19 cellular contexts compared by ENCODE assay signal in the genomic region with DNA sequence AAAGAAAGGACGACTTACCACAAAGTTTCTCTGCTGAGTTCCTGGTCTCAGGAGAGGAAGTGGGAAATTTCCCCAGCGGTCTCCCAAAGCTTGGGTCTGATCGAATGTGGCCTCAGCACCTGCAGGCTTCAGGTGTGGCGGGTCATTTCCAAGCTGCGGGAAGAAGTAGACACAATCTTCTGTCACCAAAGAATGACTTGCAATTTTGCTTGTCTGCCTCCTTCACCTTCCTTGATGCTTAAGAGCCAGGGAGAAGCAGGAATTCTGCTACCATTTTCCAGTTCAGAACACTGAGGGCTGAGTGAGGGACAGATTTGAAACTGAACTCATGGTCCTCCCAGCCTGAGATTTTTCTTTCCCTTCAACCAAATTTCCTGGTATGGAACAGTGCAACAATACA.
DNase-seq lines count a peak whose midpoint lies in the region; ATAC-seq, FAIRE-seq and TF ChIP-seq lines count a peak whose summit lies in the region.
"Had no signal": no experiment of that assay in that cellular context is flagged by ENCODE, and none has a peak within 500 bp of the region (broad histone marks: within the 10 kb centered on the region; RNA-seq: fewer than 3 reads in every experiment).

No MANE protein-coding gene starts in this region.

- H3K27ac ChIP-seq in A549 (no peak overlapping the region), IMR-90 (ENCODE audit: insufficient read depth, low read length) (no peak overlapping the region), K562 (ENCODE audit: extremely low read depth, low read depth, low read length) (no peak overlapping the region), sigmoid colon (no peak overlapping the region), uterus (no peak overlapping the region), neuronal stem cell (replicated peaks; ENCODE audit: low read length) (no peak overlapping the region)

- H3K36me3 ChIP-seq in IMR-90 (ENCODE audit: control insufficient read depth, insufficient read depth, low read length) (no peaks in the 10 kb centered on the region), K562 (ENCODE audit: control insufficient read depth, insufficient read depth, low read length) (no peaks in the 10 kb centered on the region), sigmoid colon (no peaks in the 10 kb centered on the region), uterus (no peaks in the 10 kb centered on the region), neuronal stem cell (replicated peaks in 1 of 2; ENCODE audit: control insufficient read depth in 2 of 2, insufficient read depth in 2 of 2, low read length in 2 of 2) (no peaks in the 10 kb centered on the region)

- H3K4me2 ChIP-seq in A549 (no peak overlapping the region), IMR-90 (ENCODE audit: low read depth, low read length) (no peak overlapping the region), K562 (ENCODE audit: insufficient read depth, low read length) (no peak overlapping the region), neuronal stem cell (ENCODE audit: insufficient read depth, low read length, poor library complexity, severe bottlenecking) (no peak overlapping the region)
- H3K4me2 ChIP-seq: GM23338 had no signal

- H3K9me1 ChIP-seq in IMR-90 (ENCODE audit: insufficient read depth, low read length) (no peaks in the 10 kb centered on the region), K562 (ENCODE audit: control insufficient read depth, insufficient read depth, low read length) (no peaks in the 10 kb centered on the region)

- H3K18ac ChIP-seq in IMR-90 (ENCODE audit: low read depth, low read length) (no peak overlapping the region), neuronal stem cell (ENCODE audit: low read length) (no peak overlapping the region)

- intact Hi-C loops in IMR-90 (cut with micrococcal nuclease) (no loop called here), K562 (cut with micrococcal nuclease) (no loop called here), sigmoid colon (cut with DNase I) (no loop called here), uterus (cut with DNase I; ENCODE audit: low total_unique reads) (no loop called here)

- in situ Hi-C loops in IMR-90 (cut with MboI; ENCODE audit: low sequenced_read_pairs) (no loop called here), K562 (cut with MboI) (no loop called here)

- no peak for DNase-seq in A549 (ENCODE audit: low read depth in 1 of 2, low spot score in 1 of 2)
- DNase-seq in IMR-90: no peak
- DNase-seq in K562 (ENCODE audit: extremely low read depth in 1 of 4, low spot score in 3 of 4): no peak
- peak; percentile 21 for DNase-seq in sigmoid colon
- DNase-seq in omental fat pad (ENCODE audit: low spot score): no peak
- DNase-seq in uterus: no peak
- DNase-seq in neuronal stem cell (ENCODE audit: low spot score): no peak
- DNase-seq: 8988T; C1 segment of cervical spinal cord; Calu3; CD4-positive, alpha-beta memory T cell; COR-L47; DMS53; DMS79 treated with DMSO at 0.1 percent for 48 hours; H9 had no signal

- no peak overlapping the region for H2BK20ac ChIP-seq in IMR-90 (ENCODE audit: low read depth, low read length)

- H3K79me2 ChIP-seq in K562 (ENCODE audit: control insufficient read depth, insufficient read depth, low read length): no peaks in the 10 kb centered on the region

- H2BK120ac ChIP-seq in IMR-90 (ENCODE audit: low read depth, low read length): no peak overlapping the region
- no peak overlapping the region for H2BK120ac ChIP-seq in neuronal stem cell (ENCODE audit: low read depth, low read length)

- no peak overlapping the region for H2AFZ ChIP-seq in IMR-90 (replicated peaks; ENCODE audit: low read length, poor library complexity)
- H2AFZ ChIP-seq in K562 (ENCODE audit: low read depth, low read length): no peak overlapping the region
- H2AFZ ChIP-seq in neuronal stem cell (ENCODE audit: low read length): no peak overlapping the region
- H2AFZ ChIP-seq: GM23338 had no signal

- FAIRE-seq in A549 (lab: Jason Lieb, UNC) (no peak), K562 (lab: Jason Lieb, UNC) (no peak)
- FAIRE-seq: G401.6, GM19239 had no signal

- H2AK5ac ChIP-seq in IMR-90 (ENCODE audit: low read depth, low read length): no peak overlapping the region
- H2AK5ac ChIP-seq in neuronal stem cell (ENCODE audit: low read depth, low read length): no peak overlapping the region

- H3K4me3 ChIP-seq in A549 (no peak overlapping the region), IMR-90 (ENCODE audit: insufficient read depth, low read depth, low read length) (no peak overlapping the region), K562 (no peak overlapping the region), sigmoid colon (no peak overlapping the region), uterus (no peak overlapping the region), neuronal stem cell (ENCODE audit: low read length in 2 of 2) (no peak overlapping the region)
- H3K4me3 ChIP-seq: GM23338 had no signal

- H3K79me1 ChIP-seq in IMR-90 (ENCODE audit: low read depth in 1 of 2, low read length in 2 of 2) (no peaks in the 10 kb centered on the region), neuronal stem cell (ENCODE audit: low read depth, low read length) (no peaks in the 10 kb centered on the region)

- POLR2A ChIA-PET in A549 (lab: Yijun Ruan, JAX) (no interaction called here), IMR-90 (lab: Charles Lee; ENCODE audit: unreplicated experiment) (no interaction called here), K562 (lab: Yijun Ruan, JAX) (no interaction called here)

- dilution Hi-C loops in IMR-90 (cut with HindIII; ENCODE audit: low sequenced_read_pairs, unreplicated experiment): no loop called here

- H4K91ac ChIP-seq in IMR-90 (ENCODE audit: insufficient read depth, low read depth, low read length) (no peak overlapping the region), neuronal stem cell (ENCODE audit: low read depth, low read length, poor library complexity) (no peak overlapping the region)

- H3K4me1 ChIP-seq in A549 (no peaks in the 10 kb centered on the region), IMR-90 (ENCODE audit: control insufficient read depth, insufficient read depth, low read length) (no peaks in the 10 kb centered on the region), K562 (replicated peaks in 1 of 2; ENCODE audit: control insufficient read depth in 2 of 2, insufficient read depth in 2 of 2, low read length in 2 of 2) (no peaks in the 10 kb centered on the region), sigmoid colon (no peaks in the 10 kb centered on the region), uterus (no peaks in the 10 kb centered on the region), neuronal stem cell (ENCODE audit: control insufficient read depth in 2 of 2, insufficient read depth in 1 of 2, low read depth in 1 of 2, low read length in 2 of 2) (peaks cover 0 to 2% of the 10 kb centered on the region in 2 donors)

- H2BK12ac ChIP-seq in neuronal stem cell (ENCODE audit: low read length): no peak overlapping the region

- H3K9ac ChIP-seq in IMR-90 (ENCODE audit: low read depth, low read length) (no peak overlapping the region), K562 (ENCODE audit: insufficient read depth in 1 of 2, low read depth in 2 of 2, low read length in 2 of 2) (no peak overlapping the region), neuronal stem cell (ENCODE audit: low read depth, low read length, poor library complexity) (no peak overlapping the region)

- H3K9me3 ChIP-seq in A549 (no peaks in the 10 kb centered on the region), IMR-90 (ENCODE audit: control insufficient read depth, insufficient read depth, low read length) (peaks cover 21% of the 10 kb centered on the region), K562 (replicated peaks; ENCODE audit: control insufficient read depth, insufficient read depth, low read depth, low read length) (no peaks in the 10 kb centered on the region), sigmoid colon (peaks cover 0 to 2% (median 0%) of the 10 kb centered on the region in 4 donors), uterus (no peaks in the 10 kb centered on the region), neuronal stem cell (replicated peaks in 1 of 2; ENCODE audit: control insufficient read depth in 2 of 2, insufficient read depth in 1 of 2, low read depth in 1 of 2, low read length in 2 of 2) (peaks cover 0 to 11% of the 10 kb centered on the region in 2 donors)

- H3K27me3 ChIP-seq in IMR-90 (ENCODE audit: control insufficient read depth, insufficient read depth, low read length) (no peaks in the 10 kb centered on the region), K562 (ENCODE audit: control insufficient read depth in 2 of 2, insufficient read depth in 2 of 2, low read length in 2 of 2) (peaks cover 2 to 12% of the 10 kb centered on the region in 2 experiments; a peak in 4 of 5 replicates), sigmoid colon (peaks cover 0 to 9% (median 3%) of the 10 kb centered on the region in 3 donors), uterus (no peaks in the 10 kb centered on the region), neuronal stem cell (ENCODE audit: control insufficient read depth in 3 of 3, insufficient read depth in 3 of 3, low read depth in 1 of 3, low read length in 3 of 3) (no peaks in the 10 kb centered on the region)

- no peak for ATAC-seq in A549
- no peak for ATAC-seq in IMR-90 (ENCODE audit: low read depth)
- no peak for ATAC-seq in K562
- no peak for ATAC-seq in omental fat pad (ENCODE audit: low FRiP score)
- ATAC-seq: GM23338, HCT116 had no signal

- WGBS in A549 (ENCODE audit: missing lambda C conversion rate): 21% methylated on average over 5 of the region's 5 CpGs
- no CpG with 5 or more reads among the region's 5 CpGs for WGBS in IMR-90 (ENCODE audit: extremely low coverage in 2 of 2, insufficient read length in 1 of 2), 2 experiments
- whole genome bisulfite sequencing in K562 (ENCODE audit: insufficient coverage, low coverage, missing lambda C conversion rate): 0% methylated on average over 4 of the region's 5 CpGs
- 88 to 90% methylated on average over 5 of the region's 5 CpGs for WGBS in sigmoid colon, 2 donors
- no CpG with 5 or more reads among the region's 5 CpGs for WGBS in neuronal stem cell (ENCODE audit: extremely low coverage in 2 of 2, insufficient read length in 2 of 2, insufficient replicate concordance in 1 of 2), 2 donors

- BruUV-seq in IMR-90 (replicated peaks; lab: Mats Ljungman, UMichigan) (no TSS peak), K562 (replicated peaks; lab: Mats Ljungman, UMichigan) (no TSS peak)

- H2AK9ac ChIP-seq in IMR-90 (replicated peaks; ENCODE audit: low read depth, low read length, poor library complexity): no peak overlapping the region

- no peak for TF ChIP-seq POLR2A in A549 (IDR thresholded peaks at IDR 0.05; ENCODE audit: low read length)
- TF ChIP-seq POLR2A in IMR-90 (IDR thresholded peaks at IDR 0.05; ENCODE audit: low read depth, low read length): no peak
- TF ChIP-seq POLR2A in K562 (conservative IDR thresholded peaks at IDR 0.05): no peak
- no peak for TF ChIP-seq POLR2A in sigmoid colon (IDR thresholded peaks at IDR 0.05)
- TF ChIP-seq POLR2A in uterus (IDR thresholded peaks at IDR 0.05): no peak

- H2BK15ac ChIP-seq in IMR-90 (ENCODE audit: low read depth, low read length) (no peak overlapping the region), neuronal stem cell (ENCODE audit: low read length) (no peak overlapping the region)

- no peak overlapping the region for H3K4ac ChIP-seq in IMR-90 (ENCODE audit: low read depth, low read length)
- H3K4ac ChIP-seq in neuronal stem cell (ENCODE audit: low read length): no peak overlapping the region

- TF ChIP-seq CTCF in A549 (IDR thresholded peaks at IDR 0.05) (no peak), IMR-90 (conservative IDR thresholded peaks at IDR 0.05; ENCODE audit: low read depth, low read length) (no peak), K562 (IDR thresholded peaks at IDR 0.05 in 2 of 3, conservative IDR thresholded peaks at IDR 0.05 in 1 of 3; ENCODE audit: insufficient read depth in 2 of 3, low read depth in 1 of 3, low read length in 3 of 3) (no peak), sigmoid colon (IDR thresholded peaks at IDR 0.05) (no peak), omental fat pad (IDR thresholded peaks at IDR 0.05) (no peak), uterus (IDR thresholded peaks at IDR 0.05) (no peak)

- CTCF ChIA-PET in A549 (lab: Yijun Ruan, JAX) (interaction anchor here (1.0 kb wide), 1 partner anchor 8 kb away, joined by 3 read pairs; no protein-coding TSS in a partner anchor), IMR-90 (lab: Yijun Ruan, JAX) (no interaction called here), K562 (lab: Yijun Ruan, JAX; ENCODE audit: low intra/inter-chr PET ratio) (no interaction called here)

- TF ChIP-seq EP300 in A549 (IDR thresholded peaks at IDR 0.05): no peak
- TF ChIP-seq EP300 in K562 (IDR thresholded peaks at IDR 0.05; ENCODE audit: low read length): no peak
- no peak for TF ChIP-seq EP300 in sigmoid colon (IDR thresholded peaks at IDR 0.05)

- H3K23ac ChIP-seq in IMR-90 (ENCODE audit: low read depth, low read length) (no peak overlapping the region), neuronal stem cell (ENCODE audit: low read depth, low read length, poor library complexity) (no peak overlapping the region)

- no peaks in the 10 kb centered on the region for H4K20me1 ChIP-seq in IMR-90 (ENCODE audit: insufficient read depth, low read length)
- no peaks in the 10 kb centered on the region for H4K20me1 ChIP-seq in K562 (replicated peaks; ENCODE audit: control insufficient read depth, insufficient read depth, low read length)

- TF ChIP-seq RAD21 in A549 (conservative IDR thresholded peaks at IDR 0.05 in 1 of 2, IDR thresholded peaks at IDR 0.05 in 1 of 2): no peak
- no peak for TF ChIP-seq RAD21 in IMR-90 (IDR thresholded peaks at IDR 0.05; ENCODE audit: low read length)
- TF ChIP-seq RAD21 in K562 (CRISPR knock-in tag; conservative IDR thresholded peaks at IDR 0.05 in 1 of 2, IDR thresholded peaks at IDR 0.05 in 1 of 2): no peak

- no peak overlapping the region for H2BK5ac ChIP-seq in IMR-90 (ENCODE audit: low read depth, low read length, poor library complexity, severe bottlenecking)
- H2BK5ac ChIP-seq in neuronal stem cell (ENCODE audit: low read length): no peak overlapping the region

- no peak overlapping the region for H4K5ac ChIP-seq in IMR-90 (ENCODE audit: low read depth, low read length)

- H3K56ac ChIP-seq in IMR-90 (ENCODE audit: extremely low read depth, insufficient read depth, low read length): no peak overlapping the region

- no peak overlapping the region for H4K8ac ChIP-seq in IMR-90 (ENCODE audit: low read depth in 2 of 2, low read length in 2 of 2)
- no peak overlapping the region for H4K8ac ChIP-seq in neuronal stem cell (ENCODE audit: low read depth, low read length)

- no peak overlapping the region for H3K14ac ChIP-seq in IMR-90 (replicated peaks; ENCODE audit: low read depth, low read length)
- H3K14ac ChIP-seq in neuronal stem cell (ENCODE audit: low read length): no peak overlapping the region
